In the genomic region with DNA sequence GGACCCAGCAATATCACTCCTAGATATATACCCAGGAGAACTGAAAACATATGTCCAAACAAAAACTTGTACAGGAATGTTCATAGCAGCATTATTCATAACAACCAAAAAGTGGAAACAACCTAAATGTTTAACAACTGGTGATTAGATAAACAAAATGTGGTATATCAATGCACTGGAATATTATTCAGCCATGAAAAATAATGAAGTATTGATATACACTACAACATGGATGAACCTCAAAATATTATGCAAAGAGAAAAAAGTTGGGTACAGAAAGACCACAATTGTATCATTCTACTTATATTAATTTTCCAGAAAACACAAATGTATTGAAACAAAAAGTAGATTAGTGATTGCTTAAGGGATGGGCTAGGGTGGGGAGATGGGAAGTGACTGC, we compare ENCODE assay signal across 2 cellular contexts.
A peak's percentile ranks its signal among the peaks of the same experiment; 100 is the strongest.
TF ChIP-seq lines count a peak whose summit lies in the region.

No MANE protein-coding gene starts in this region.

TF ChIP-seq in SK-N-SH, 30 proteins besides CTCF, POLR2A, EP300 and RAD21 (continued from another document):
- TF ChIP-seq, protein P1, sequence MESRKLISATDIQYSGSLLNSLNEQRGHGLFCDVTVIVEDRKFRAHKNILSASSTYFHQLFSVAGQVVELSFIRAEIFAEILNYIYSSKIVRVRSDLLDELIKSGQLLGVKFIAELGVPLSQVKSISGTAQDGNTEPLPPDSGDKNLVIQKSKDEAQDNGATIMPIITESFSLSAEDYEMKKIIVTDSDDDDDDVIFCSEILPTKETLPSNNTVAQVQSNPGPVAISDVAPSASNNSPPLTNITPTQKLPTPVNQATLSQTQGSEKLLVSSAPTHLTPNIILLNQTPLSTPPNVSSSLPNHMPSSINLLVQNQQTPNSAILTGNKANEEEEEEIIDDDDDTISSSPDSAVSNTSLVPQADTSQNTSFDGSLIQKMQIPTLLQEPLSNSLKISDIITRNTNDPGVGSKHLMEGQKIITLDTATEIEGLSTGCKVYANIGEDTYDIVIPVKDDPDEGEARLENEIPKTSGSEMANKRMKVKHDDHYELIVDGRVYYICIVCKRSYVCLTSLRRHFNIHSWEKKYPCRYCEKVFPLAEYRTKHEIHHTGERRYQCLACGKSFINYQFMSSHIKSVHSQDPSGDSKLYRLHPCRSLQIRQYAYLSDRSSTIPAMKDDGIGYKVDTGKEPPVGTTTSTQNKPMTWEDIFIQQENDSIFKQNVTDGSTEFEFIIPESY (IDR thresholded peaks at IDR 0.05; ENCODE audit: borderline replicate concordance, low read depth): no peak
- TF ChIP-seq YY1 (IDR thresholded peaks at IDR 0.05; ENCODE audit: low read depth) (no peak), SIN3A (IDR thresholded peaks at IDR 0.05; ENCODE audit: borderline replicate concordance, low read depth, low read length) (no peak), TAF1 (IDR thresholded peaks at IDR 0.05; ENCODE audit: borderline replicate concordance, low read depth, low read length) (no peak), GABPA (IDR thresholded peaks at IDR 0.05; ENCODE audit: low read depth) (no peak), FOXJ3 (CRISPR knock-in tag; IDR thresholded peaks at IDR 0.05) (no peak)
TF ChIP-seq in SK-N-SH: peak in this region for 0.

TF ChIP-seq in HEK293, 187 proteins besides CTCF, POLR2A, EP300 and RAD21 (continued from another document):
- no peak for TF ChIP-seq ZBTB48 (tag by site-specific recombination; IDR thresholded peaks at IDR 0.05)
- TF ChIP-seq ZNF121 (tag by site-specific recombination; IDR thresholded peaks at IDR 0.05): no peak
- TF ChIP-seq, protein P2, sequence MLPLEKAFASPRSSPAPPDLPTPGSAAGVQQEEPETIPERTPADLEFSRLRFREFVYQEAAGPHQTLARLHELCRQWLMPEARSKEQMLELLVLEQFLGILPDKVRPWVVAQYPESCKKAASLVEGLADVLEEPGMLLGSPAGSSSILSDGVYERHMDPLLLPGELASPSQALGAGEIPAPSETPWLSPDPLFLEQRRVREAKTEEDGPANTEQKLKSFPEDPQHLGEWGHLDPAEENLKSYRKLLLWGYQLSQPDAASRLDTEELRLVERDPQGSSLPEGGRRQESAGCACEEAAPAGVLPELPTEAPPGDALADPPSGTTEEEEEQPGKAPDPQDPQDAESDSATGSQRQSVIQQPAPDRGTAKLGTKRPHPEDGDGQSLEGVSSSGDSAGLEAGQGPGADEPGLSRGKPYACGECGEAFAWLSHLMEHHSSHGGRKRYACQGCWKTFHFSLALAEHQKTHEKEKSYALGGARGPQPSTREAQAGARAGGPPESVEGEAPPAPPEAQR (tag by site-specific recombination; IDR thresholded peaks at IDR 0.05): no peak
- TF ChIP-seq ZNF146 (tag by site-specific recombination; IDR thresholded peaks at IDR 0.05): peak; percentile 65
